Comparison of ENCODE assay signal across 20 cellular contexts in genomic region chr7:121761399-121761798, GRCh38.
DNase-seq lines count a peak whose midpoint lies in the region; TF ChIP-seq lines count a peak whose summit lies in the region.
"Had no signal": no experiment of that assay in that cellular context is flagged by ENCODE, and none has a peak within 500 bp of the region (broad histone marks: within the 10 kb centered on the region; RNA-seq: fewer than 3 reads in every experiment).

No MANE protein-coding gene starts in this region.

- no peak overlapping the region for H3K27ac Mint-ChIP-seq in activated CD4-positive, alpha-beta memory T cell treated with anti-CD3 and anti-CD28 coated beads for 36 hours
- H3K27ac Mint-ChIP-seq: CD8-positive, alpha-beta T cell; IgD-negative memory B cell had no signal

- H3K4me3 ChIP-seq in fibroblast of mammary gland (ENCODE audit: control insufficient read depth, low read depth, low read length) = no peak overlapping the region
- H3K4me3 ChIP-seq: BLaER1 treated with 17β-estradiol and CSF1 and Interleukin-3, amounts not matched to agents 10 nM and 100 nM had no signal

- H3K27me3 Mint-ChIP-seq in activated CD4-positive, alpha-beta memory T cell treated with anti-CD3 and anti-CD28 coated beads for 36 hours = no peaks in the 10 kb centered on the region
- H3K27me3 Mint-ChIP-seq: IgD-negative memory B cell had no signal

- no peaks in the 10 kb centered on the region for H3K4me1 Mint-ChIP-seq in activated CD4-positive, alpha-beta memory T cell treated with anti-CD3 and anti-CD28 coated beads for 36 hours (ENCODE audit: low read depth)
- H3K4me1 Mint-ChIP-seq: IgD-negative memory B cell had no signal

- CTCF ChIA-PET in activated CD4-positive, alpha-beta memory T cell treated with anti-CD3 and anti-CD28 coated beads for 36 hours (lab: Charles Lee) = no interaction called here

- H3K9me3 Mint-ChIP-seq in activated CD4-positive, alpha-beta memory T cell treated with anti-CD3 and anti-CD28 coated beads for 36 hours = peaks cover 3% of the 10 kb centered on the region

- no peak for TF ChIP-seq CTCF in fibroblast of mammary gland (conservative IDR thresholded peaks at IDR 0.05; ENCODE audit: control insufficient read depth, insufficient read depth, low read depth, low read length)

- no peak overlapping the region for H3K4me3 Mint-ChIP-seq in activated CD4-positive, alpha-beta memory T cell treated with anti-CD3 and anti-CD28 coated beads for 36 hours
- H3K4me3 Mint-ChIP-seq: CD8-positive, alpha-beta T cell; IgD-negative memory B cell had no signal

- peak; percentile 10 for DNase-seq in Daoy (ENCODE audit: low read depth)
- peak; percentile 75 for DNase-seq in HT1080 (ENCODE audit: low read depth)
- peak; percentile 8 for DNase-seq in SW480 (ENCODE audit: low spot score)
- peak; percentile 13 for DNase-seq in fibroblast of mammary gland (ENCODE audit: low read depth)
- no peak for DNase-seq in NK-92 treated with Interleukin-12 subunit alpha and Interleukin-12 subunit beta, amount 100 ng/mL, for 24 hours (lab: John Stamatoyannopoulos, UW)
- no peak for DNase-seq in NCI-H82 (lab: John Stamatoyannopoulos, UW)
- no peak for DNase-seq in activated CD4-positive, alpha-beta memory T cell treated with anti-CD3 and anti-CD28 coated beads for 36 hours
- no peak for DNase-seq in amniotic stem cell (lab: John Stamatoyannopoulos, UW)
- DNase-seq: Calu3; CD8-positive, alpha-beta T cell; Kasumi-1; NCI-H1105 treated with DMSO at 0.1 percent for 48 hours; NCI-H1694; NCI-H2081 treated with DMSO at 0.1 percent for 48 hours; NCI-H510A; NCI-H748 treated with DMSO at 0.1 percent for 48 hours; SIG-M5; T-helper 1 cell had no signal

- POLR2A ChIA-PET in activated CD4-positive, alpha-beta memory T cell treated with anti-CD3 and anti-CD28 coated beads for 36 hours (lab: Charles Lee) = no interaction called here

- no peaks in the 10 kb centered on the region for H3K36me3 Mint-ChIP-seq in activated CD4-positive, alpha-beta memory T cell treated with anti-CD3 and anti-CD28 coated beads for 36 hours
- H3K36me3 Mint-ChIP-seq: CD8-positive, alpha-beta T cell; IgD-negative memory B cell had no signal

- intact Hi-C loops in activated CD4-positive, alpha-beta memory T cell treated with anti-CD3 and anti-CD28 coated beads for 36 hours (cut with micrococcal nuclease) = no loop called here

Comparison
In these comparisons a context has a peak if more than half of its experiments do, and no peak if none do; other contexts are left out.
1. DNase-seq: peak in Daoy (single experiment), HT1080 (single experiment), SW480 (single experiment) and fibroblast of mammary gland (single experiment); none in NK-92 treated with Interleukin-12 subunit alpha and Interleukin-12 subunit beta, amount 100 ng/mL, for 24 hours (single experiment), NCI-H82 (single experiment), activated CD4-positive, alpha-beta memory T cell treated with anti-CD3 and anti-CD28 coated beads for 36 hours (single experiment) and amniotic stem cell (single experiment).